Comparison of ENCODE assay signal across 24 cellular contexts in genomic region chr6:116057766-116058165, GRCh38. TPM values are rescaled to one million over a fixed set of nuclear protein-coding genes. Genes with fewer than 3 reads are reported as not detected.
DNase-seq lines count a peak whose midpoint lies in the region; ATAC-seq and TF ChIP-seq lines count a peak whose summit lies in the region.
"Had no signal": no experiment of that assay in that cellular context is flagged by ENCODE, and none has a peak within 500 bp of the region (broad histone marks: within the 10 kb centered on the region; RNA-seq: fewer than 3 reads in every experiment).

No MANE protein-coding gene starts in this region.

- H3K4me3 Mint-ChIP-seq in Caco-2 (ENCODE audit: unreplicated experiment) = peak overlapping the region; percentile 81
- no peak overlapping the region for H3K4me3 Mint-ChIP-seq in GM23338
- H3K4me3 Mint-ChIP-seq: activated CD4-positive, alpha-beta T cell treated with anti-CD3 and anti-CD28 coated beads, Interleukin-2, amount 10 ng/mL, durations not matched to agents 7 days and 5 days; activated CD8-positive, alpha-beta memory T cell treated with anti-CD3 and anti-CD28 coated beads, Interleukin-2, amount 10 ng/mL, durations not matched to agents 7 days and 5 days; activated T-cell treated with anti-CD3 and anti-CD28 coated beads, Interleukin-2, amount 50 U/mL, for 72 hours; neural crest cell had no signal

- H3K27me3 Mint-ChIP-seq in Caco-2 (ENCODE audit: insufficient read depth, unreplicated experiment) (no peaks in the 10 kb centered on the region), GM23338 (ENCODE audit: insufficient read depth, low read depth, poor library complexity) (peaks cover 5% of the 10 kb centered on the region)

- H3K27me3 ChIP-seq in Caco-2 (replicated peaks; ENCODE audit: control insufficient read depth, insufficient read depth, low read length) (no peaks in the 10 kb centered on the region), mammary epithelial cell (ENCODE audit: insufficient read depth, low read length) (no peaks in the 10 kb centered on the region), GM23338 (ENCODE audit: insufficient read depth) (no peaks in the 10 kb centered on the region)
- H3K27me3 ChIP-seq: BE2C had no signal

- H3K79me2 ChIP-seq in mammary epithelial cell (ENCODE audit: insufficient read depth, low read length) (peaks cover 53% of the 10 kb centered on the region), GM23338 (replicated peaks; ENCODE audit: insufficient read depth) (no peaks in the 10 kb centered on the region)

- DNase-seq in Caco-2 = no peak
- DNase-seq in mammary epithelial cell = no peak
- peak; percentile 4 for DNase-seq in left kidney (ENCODE audit: low read depth, low spot score)
- DNase-seq in renal cortical epithelial cell (ENCODE audit: low read depth) = peak; percentile 21
- DNase-seq in NCI-H345 (lab: John Stamatoyannopoulos, UW) = no peak
- DNase-seq in GM23338 (ENCODE audit: low spot score) = no peak
- no peak for DNase-seq in SW480 (ENCODE audit: low spot score)
- DNase-seq: activated CD4-positive, alpha-beta T cell treated with anti-CD3 and anti-CD28 coated beads, Interleukin-2, amount 10 ng/mL, durations not matched to agents 7 days and 5 days; activated CD8-positive, alpha-beta memory T cell treated with anti-CD3 and anti-CD28 coated beads, Interleukin-2, amount 10 ng/mL, durations not matched to agents 7 days and 5 days; activated naive CD4-positive, alpha-beta T cell treated with Interleukin-2 at 50 U/mL for 16 hours; activated T-cell treated with anti-CD3 and anti-CD28 coated beads, Interleukin-2, amount 50 U/mL, for 72 hours; BE2C; DMS79 treated with DMSO at 0.1 percent for 48 hours; H7; NCI-H1436 treated with DMSO at 0.1 percent for 48 hours; NCI-H2171; NCI-H526 treated with DMSO at 0.1 percent for 48 hours; posterior cingulate gyrus; stimulated activated CD8-positive, alpha-beta memory T cell treated with anti-CD3 and anti-CD28 coated beads, Interleukin-4, amount 100 ng/mL, for 48 hours had no signal

- TF ChIP-seq CTCF in Caco-2 (IDR thresholded peaks at IDR 0.05; ENCODE audit: insufficient read depth in 1 of 2, low read depth in 1 of 2, low read length in 1 of 2, severe bottlenecking in 1 of 2, unreplicated experiment in 1 of 2) = no peak
- no peak for TF ChIP-seq CTCF in mammary epithelial cell (conservative IDR thresholded peaks at IDR 0.05 in 1 of 2, IDR thresholded peaks at IDR 0.05 in 1 of 2; ENCODE audit: extremely low read depth in 1 of 2, insufficient read depth in 1 of 2, low read depth in 1 of 2, low read length in 2 of 2)
- no peak for TF ChIP-seq CTCF in GM23338 (conservative IDR thresholded peaks at IDR 0.05; ENCODE audit: low read depth in 2 of 2)

- H4K20me1 ChIP-seq in mammary epithelial cell (ENCODE audit: insufficient read depth, low read length) = no peaks in the 10 kb centered on the region
- H4K20me1 ChIP-seq in GM23338 (replicated peaks; ENCODE audit: insufficient read depth) = no peaks in the 10 kb centered on the region

- CTCF ChIA-PET in Caco-2 (lab: Charles Lee) = no interaction called here
- CTCF ChIA-PET in mammary epithelial cell (lab: Charles Lee; ENCODE audit: low non-redundant PET) = no interaction called here

- no peaks in the 10 kb centered on the region for H3K9me3 ChIP-seq in Caco-2
- H3K9me3 ChIP-seq in mammary epithelial cell (replicated peaks; ENCODE audit: insufficient read depth, low read length) = no peaks in the 10 kb centered on the region
- H3K9me3 ChIP-seq: BE2C had no signal

- 92% methylated on average over 2 of the region's 2 CpGs for WGBS in mammary epithelial cell (ENCODE audit: low coverage, missing lambda C conversion rate)

- no peaks in the 10 kb centered on the region for H3K9me2 ChIP-seq in GM23338 (ENCODE audit: insufficient read depth)

- H3K27ac ChIP-seq in mammary epithelial cell (ENCODE audit: insufficient read depth, low read depth, low read length) = no peak overlapping the region
- H3K27ac ChIP-seq in GM23338 (ENCODE audit: low read depth) = no peak overlapping the region
- H3K27ac ChIP-seq: KMS-11, RWPE1 had no signal

- H3K4me1 ChIP-seq in Caco-2 (peaks cover 6% of the 10 kb centered on the region; the same call in 1 of the 2 replicates), mammary epithelial cell (ENCODE audit: insufficient read depth, low read length) (peaks cover 18% of the 10 kb centered on the region), GM23338 (ENCODE audit: insufficient read depth) (no peaks in the 10 kb centered on the region)
- H3K4me1 ChIP-seq: BE2C had no signal

- H3K9me3 Mint-ChIP-seq in Caco-2 (ENCODE audit: unreplicated experiment) = no peaks in the 10 kb centered on the region
- H3K9me3 Mint-ChIP-seq in GM23338 = no peaks in the 10 kb centered on the region
- H3K9me3 Mint-ChIP-seq: activated CD4-positive, alpha-beta T cell treated with anti-CD3 and anti-CD28 coated beads, Interleukin-2, amount 10 ng/mL, durations not matched to agents 7 days and 5 days; activated T-cell treated with anti-CD3 and anti-CD28 coated beads, Interleukin-2, amount 50 U/mL, for 72 hours; neural crest cell had no signal

- H2AFZ ChIP-seq in mammary epithelial cell (ENCODE audit: low read depth, low read length) (no peak overlapping the region), GM23338 (no peak overlapping the region)

- POLR2A ChIA-PET in Caco-2 (lab: Charles Lee) = no interaction called here

- H3K4me1 Mint-ChIP-seq in Caco-2 (ENCODE audit: low read depth, unreplicated experiment) = peaks cover 14% of the 10 kb centered on the region
- H3K4me1 Mint-ChIP-seq in GM23338 = peaks cover 8% of the 10 kb centered on the region; the same call in 2 of the 3 replicates
- H3K4me1 Mint-ChIP-seq: activated CD4-positive, alpha-beta T cell treated with anti-CD3 and anti-CD28 coated beads, Interleukin-2, amount 10 ng/mL, durations not matched to agents 7 days and 5 days; activated CD8-positive, alpha-beta memory T cell treated with anti-CD3 and anti-CD28 coated beads, Interleukin-2, amount 10 ng/mL, durations not matched to agents 7 days and 5 days; neural crest cell had no signal

- intact Hi-C loops in Caco-2 (cut with micrococcal nuclease; ENCODE audit: unreplicated experiment) (no loop called here), mammary epithelial cell (cut with micrococcal nuclease) (no loop called here)

- peak overlapping the region; percentile 12; the same call in 1 of the 2 replicates for H3K4me3 ChIP-seq in Caco-2 (ENCODE audit: low read depth, low read length)
- H3K4me3 ChIP-seq in mammary epithelial cell (replicated peaks in 1 of 3; ENCODE audit: insufficient read depth in 1 of 3, low read depth in 2 of 3, low read length in 3 of 3) = no peak overlapping the region
- no peak overlapping the region for H3K4me3 ChIP-seq in GM23338

- H3K27ac Mint-ChIP-seq in Caco-2 (ENCODE audit: unreplicated experiment) (peak overlapping the region; percentile 79), GM23338 (no peak overlapping the region)
- H3K27ac Mint-ChIP-seq: activated CD4-positive, alpha-beta T cell treated with anti-CD3 and anti-CD28 coated beads, Interleukin-2, amount 10 ng/mL, durations not matched to agents 7 days and 5 days; activated CD8-positive, alpha-beta memory T cell treated with anti-CD3 and anti-CD28 coated beads, Interleukin-2, amount 10 ng/mL, durations not matched to agents 7 days and 5 days; activated T-cell treated with anti-CD3 and anti-CD28 coated beads, Interleukin-2, amount 50 U/mL, for 72 hours had no signal

- H3K36me3 Mint-ChIP-seq in Caco-2 (ENCODE audit: insufficient read depth, unreplicated experiment) (peaks cover 12% of the 10 kb centered on the region), GM23338 (ENCODE audit: low read depth) (no peaks in the 10 kb centered on the region)
- H3K36me3 Mint-ChIP-seq: activated CD8-positive, alpha-beta memory T cell treated with anti-CD3 and anti-CD28 coated beads, Interleukin-2, amount 10 ng/mL, durations not matched to agents 7 days and 5 days had no signal

- H3K36me3 ChIP-seq in Caco-2 (ENCODE audit: control insufficient read depth, insufficient read depth, low read length) = no peaks in the 10 kb centered on the region
- H3K36me3 ChIP-seq in mammary epithelial cell (ENCODE audit: insufficient read depth, low read length) = no peaks in the 10 kb centered on the region
- no peaks in the 10 kb centered on the region for H3K36me3 ChIP-seq in GM23338 (ENCODE audit: insufficient read depth)
- H3K36me3 ChIP-seq: BE2C had no signal

- no TSS peak for BruUV-seq in Caco-2 (replicated peaks; lab: Mats Ljungman, UMichigan)
- no TSS peak for BruUV-seq in mammary epithelial cell (replicated peaks; lab: Mats Ljungman, UMichigan)

- in situ Hi-C loops in mammary epithelial cell (cut with MboI; ENCODE audit: low sequenced_read_pairs in 2 of 2) = no loop called here

- H3F3A ChIP-seq in GM23338 (replicated peaks; ENCODE audit: low read depth) = no peaks in the 10 kb centered on the region

- H3K4me2 ChIP-seq in mammary epithelial cell (ENCODE audit: insufficient read depth, low read depth, low read length) = peak overlapping the region; percentile 59
- no peak overlapping the region for H3K4me2 ChIP-seq in GM23338
- H3K4me2 ChIP-seq: KMS-11 had no signal

- dilution Hi-C loops in mammary epithelial cell (cut with HindIII; ENCODE audit: low sequenced_read_pairs) = no loop called here

- ATAC-seq in SK-N-SH treated with all-trans-retinoic acid at 6 μM for 48 hours (no peak), GM23338 (no peak)
- ATAC-seq: activated CD8-positive, alpha-beta memory T cell treated with anti-CD3 and anti-CD28 coated beads, Interleukin-2, amount 10 ng/mL, durations not matched to agents 7 days and 5 days; activated T-cell treated with anti-CD3 and anti-CD28 coated beads, Interleukin-2, amount 50 U/mL, for 72 hours had no signal

- no peak overlapping the region for H3K9ac ChIP-seq in mammary epithelial cell (ENCODE audit: insufficient read depth, low read length)
- H3K9ac ChIP-seq: KMS-11 had no signal

TF ChIP-seq in SK-N-SH treated with all-trans-retinoic acid at 6 μM for 48 hours, 23 proteins besides CTCF, POLR2A, EP300 and RAD21 (continues in another document):
- TF ChIP-seq ARNTL (CRISPR knock-in tag; IDR thresholded peaks at IDR 0.05; ENCODE audit: borderline replicate concordance, low read depth) = no peak
- no peak for TF ChIP-seq ISL1 (CRISPR knock-in tag; IDR thresholded peaks at IDR 0.05)

TF ChIP-seq in GM23338, 12 proteins besides CTCF, POLR2A, EP300 and RAD21 (continues in another document):
- TF ChIP-seq EZH2 (IDR thresholded peaks at IDR 0.05; ENCODE audit: low read depth, unreplicated experiment) = no peak
- TF ChIP-seq POLR2AphosphoS5 (IDR thresholded peaks at IDR 0.05; ENCODE audit: low read depth) = no peak

RNA-seq across cellular contexts. Expression of gene FRK, which starts 2.9 kb away (rescaled TPM):
- total RNA-seq in Caco-2 (2022) (7.3 and 8.4 TPM in 2 replicates), mammary epithelial cell (1 to 10 TPM; 3.2 to 6.2 TPM), renal cortical epithelial cell (21.7 and 44.4 TPM in 2 replicates)
- polyA plus RNA-seq in mammary epithelial cell (1.4 TPM), GM23338 (2016; fragmentation: Nextera tagmentation; extraction: Ambion mirVana) (0.05 and 0.06 TPM in 2 replicates)
- 7.8 TPM for polyA minus RNA-seq in mammary epithelial cell
- total RNA-seq in GM23338 (2014; rRNA removed; shearing (Covaris generic)) = 0.12 and 0.24 TPM in 2 replicates
- total RNA-seq: mononuclear cell had no signal

RNA-seq across cellular contexts. Expression of gene NT5DC1, which starts 42.9 kb away (rescaled TPM):
- total RNA-seq in Caco-2 (2022) (54.3 and 55.0 TPM in 2 replicates), mammary epithelial cell (10 to 100 TPM; 11.3 to 47.6 TPM), renal cortical epithelial cell (8.3 and 12.3 TPM in 2 replicates)
- polyA plus RNA-seq in mammary epithelial cell (35.1 TPM), GM23338 (2016; fragmentation: Nextera tagmentation; extraction: Ambion mirVana) (22.5 and 29.8 TPM in 2 replicates)
- polyA minus RNA-seq in mammary epithelial cell = 46.5 TPM
- 19.8 and 27.0 TPM in 2 replicates for total RNA-seq in GM23338 (2014; rRNA removed; shearing (Covaris generic))

Comparison
In these comparisons a context has a peak if more than half of its experiments do, and no peak if none do; other contexts are left out.
1. DNase-seq: peak in left kidney (single experiment) and renal cortical epithelial cell (single experiment); none in Caco-2 (0 of 2), mammary epithelial cell (single experiment), NCI-H345 (single experiment), GM23338 (single experiment) and SW480 (single experiment).